ENCODE assay signal across 27 cellular contexts in the genomic region with DNA sequence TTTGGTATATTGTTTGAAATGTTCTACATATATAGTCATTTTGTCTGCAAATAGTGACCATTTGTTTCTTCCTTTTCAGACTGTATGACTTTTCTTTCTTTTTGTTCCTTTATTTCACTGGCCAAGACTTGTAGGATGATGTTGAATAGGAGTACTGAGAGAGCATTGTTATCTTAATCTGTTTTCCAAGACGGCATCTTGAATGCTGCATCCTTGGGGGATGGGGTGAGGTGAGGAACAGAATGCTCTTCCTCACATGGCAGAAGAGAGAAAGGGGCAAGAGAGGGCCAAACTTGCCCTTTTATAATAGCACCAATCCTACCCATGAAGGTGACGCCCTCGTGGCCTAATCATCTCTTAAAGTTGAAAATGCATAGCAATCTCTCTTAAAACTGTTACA.
"Had no signal": no experiment of that assay in that cellular context is flagged by ENCODE, and none has a peak within 500 bp of the region (broad histone marks: within the 10 kb centered on the region; RNA-seq: fewer than 3 reads in every experiment).

No MANE protein-coding gene starts in this region.

- H3K4me1 ChIP-seq: parathyroid adenoma had no signal

- H3K9me3 ChIP-seq: neutrophil, ovary, sigmoid colon, thyroid gland, vagina had no signal

- H3K9ac ChIP-seq: parathyroid adenoma had no signal

- ATAC-seq: naive thymus-derived CD8-positive, alpha-beta T cell; psoas muscle; right cardiac atrium; right lobe of liver; stimulated activated memory B cell treated with anti-CD40 and anti-IgM and Interleukin-4, amounts not matched to agents 10 μg/mL and 1 μg/mL and 100 μg/mL, for 72 hours had no signal

- H3K27me3 Mint-ChIP-seq: progenitor cell of endocrine pancreas; stimulated activated memory B cell treated with anti-CD40 and anti-IgM and Interleukin-4, amounts not matched to agents 10 μg/mL and 1 μg/mL and 100 μg/mL, for 72 hours; stimulated activated naive CD8-positive, alpha-beta T cell treated with anti-CD3 and anti-CD28 coated beads, Interleukin-15, amount 100 ng/mL, for 72 hours had no signal

- H3K27ac Mint-ChIP-seq: nephron progenitor cell; progenitor cell of endocrine pancreas; stimulated activated memory B cell treated with anti-CD40 and anti-IgM and Interleukin-4, amounts not matched to agents 10 μg/mL and 1 μg/mL and 100 μg/mL, for 72 hours; stimulated activated naive CD8-positive, alpha-beta T cell treated with anti-CD3 and anti-CD28 coated beads, Interleukin-15, amount 100 ng/mL, for 72 hours had no signal

- H3K4me3 Mint-ChIP-seq: naive thymus-derived CD8-positive, alpha-beta T cell; nephron progenitor cell; stimulated activated memory B cell treated with anti-CD40 and anti-IgM and Interleukin-4, amounts not matched to agents 10 μg/mL and 1 μg/mL and 100 μg/mL, for 72 hours; stimulated activated naive CD8-positive, alpha-beta T cell treated with anti-CD3 and anti-CD28 coated beads, Interleukin-15, amount 100 ng/mL, for 72 hours had no signal

- H3K27ac ChIP-seq: neutrophil, ovary, parathyroid adenoma, psoas muscle, right lobe of liver, sigmoid colon, thoracic aorta, thyroid gland, tibial nerve, upper lobe of left lung, vagina had no signal

- H3K36me3 ChIP-seq: neutrophil, ovary, right lobe of liver, sigmoid colon, thoracic aorta, thyroid gland, upper lobe of left lung, vagina had no signal

- H3K4me3 ChIP-seq: ovary, psoas muscle, right lobe of liver, sigmoid colon, thoracic aorta, thyroid gland, tibial nerve, upper lobe of left lung, vagina had no signal

- DNase-seq: naive thymus-derived CD8-positive, alpha-beta T cell; nephron progenitor cell; nucleus accumbens; ovary; posterior cingulate gyrus; psoas muscle; right cardiac atrium; right lobe of liver; sigmoid colon; small intestine; stimulated activated CD4-positive, alpha-beta T cell treated with anti-CD3 and anti-CD28 coated beads, Interleukin-4, amount 100 ng/mL, for 1 hour; stimulated activated CD4-positive, alpha-beta T cell treated with anti-CD3 and anti-CD28 coated beads, Interleukin-4, amount 100 ng/mL, for 4 hours; stimulated activated CD8-positive, alpha-beta memory T cell treated with anti-CD3 and anti-CD28 coated beads, Interleukin-4, amount 100 ng/mL, for 48 hours; stimulated activated naive CD4-positive, alpha-beta T cell; stimulated activated naive CD8-positive, alpha-beta T cell treated with anti-CD3 and anti-CD28 coated beads, Interleukin-15, Interleukin-2, amounts not matched to agents 100 U/mL and 50 U/mL, for 24 hours; substantia nigra; thyroid gland; trophoblast cell; upper lobe of left lung had no signal

- H3K27me3 ChIP-seq: neutrophil, right lobe of liver, sigmoid colon, thyroid gland, tibial nerve, upper lobe of left lung, vagina had no signal
